1 cellular context compared by ENCODE assay signal in the genomic region with DNA sequence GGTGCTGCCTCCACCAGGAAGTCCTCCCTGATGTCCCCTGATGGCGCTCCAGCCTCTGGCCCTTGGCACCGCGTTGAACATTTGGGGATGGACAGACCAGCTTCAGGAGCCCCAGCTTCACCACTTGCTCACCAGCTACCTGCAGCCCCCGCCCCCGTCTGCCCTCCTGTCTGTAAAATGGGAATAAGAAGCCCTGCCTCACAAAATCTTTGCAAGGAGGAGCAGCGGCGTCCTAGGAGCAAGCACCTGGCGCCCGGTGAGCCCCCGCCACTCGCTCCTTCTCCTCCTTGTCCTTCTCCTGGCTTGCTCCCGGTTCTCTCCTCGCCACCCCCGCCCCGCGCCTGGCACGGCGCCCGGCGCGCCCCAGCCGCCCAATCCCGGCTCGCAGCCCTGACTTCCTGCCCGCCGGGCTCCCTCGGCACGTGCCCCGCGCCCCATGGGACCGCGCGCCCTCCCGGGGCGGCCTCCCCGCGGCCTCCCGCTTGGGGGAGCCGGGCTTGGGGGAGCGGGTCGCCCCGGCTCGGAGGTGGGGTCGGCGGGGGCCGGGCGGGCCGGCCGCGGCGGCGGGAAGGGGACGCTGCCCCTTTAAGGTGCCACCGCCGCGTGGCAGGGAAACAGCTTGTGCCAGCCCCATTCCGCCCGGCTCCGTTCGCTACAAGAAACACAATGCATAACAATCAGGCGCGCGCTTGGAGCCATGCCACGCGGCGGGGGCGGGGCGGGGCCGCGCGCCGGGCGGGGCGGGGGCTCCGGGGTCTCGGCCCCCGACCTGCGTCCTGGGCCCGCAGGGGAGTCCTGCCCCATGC.
TF ChIP-seq lines count a peak whose summit lies in the region.

No MANE protein-coding gene starts in this region.

TF ChIP-seq in H1, 55 proteins besides CTCF, POLR2A, EP300 and RAD21:
- TF ChIP-seq TEAD4 (IDR thresholded peaks at IDR 0.05; ENCODE audit: low read depth, low read length) = peak; percentile 38; the same call in 1 of the 2 replicates
- TF ChIP-seq, protein P1, sequence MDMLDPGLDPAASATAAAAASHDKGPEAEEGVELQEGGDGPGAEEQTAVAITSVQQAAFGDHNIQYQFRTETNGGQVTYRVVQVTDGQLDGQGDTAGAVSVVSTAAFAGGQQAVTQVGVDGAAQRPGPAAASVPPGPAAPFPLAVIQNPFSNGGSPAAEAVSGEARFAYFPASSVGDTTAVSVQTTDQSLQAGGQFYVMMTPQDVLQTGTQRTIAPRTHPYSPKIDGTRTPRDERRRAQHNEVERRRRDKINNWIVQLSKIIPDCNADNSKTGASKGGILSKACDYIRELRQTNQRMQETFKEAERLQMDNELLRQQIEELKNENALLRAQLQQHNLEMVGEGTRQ (IDR thresholded peaks at IDR 0.05; ENCODE audit: low read length) = no peak
- no peak for TF ChIP-seq NRF1 (IDR thresholded peaks at IDR 0.05; ENCODE audit: low read depth, low read length)
- TF ChIP-seq SIN3A (conservative IDR thresholded peaks at IDR 0.05 in 1 of 2, IDR thresholded peaks at IDR 0.05 in 1 of 2; ENCODE audit: low read depth in 1 of 2, low read length in 2 of 2) = no peak
- no peak for TF ChIP-seq RFX5 (IDR thresholded peaks at IDR 0.05; ENCODE audit: borderline replicate concordance, low read depth, low read length)
- TF ChIP-seq, protein P2, sequence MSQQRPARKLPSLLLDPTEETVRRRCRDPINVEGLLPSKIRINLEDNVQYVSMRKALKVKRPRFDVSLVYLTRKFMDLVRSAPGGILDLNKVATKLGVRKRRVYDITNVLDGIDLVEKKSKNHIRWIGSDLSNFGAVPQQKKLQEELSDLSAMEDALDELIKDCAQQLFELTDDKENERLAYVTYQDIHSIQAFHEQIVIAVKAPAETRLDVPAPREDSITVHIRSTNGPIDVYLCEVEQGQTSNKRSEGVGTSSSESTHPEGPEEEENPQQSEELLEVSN (IDR thresholded peaks at IDR 0.05) = peak; percentile 58; the same call in 1 of the 2 replicates
- TF ChIP-seq ASH2L (IDR thresholded peaks at IDR 0.05; ENCODE audit: low read length) = no peak
- peak; percentile 23; the same call in 1 of the 2 replicates for TF ChIP-seq SUZ12 (IDR thresholded peaks at IDR 0.05; ENCODE audit: low read length)
- 0 out of 2 replicates have a peak, but pooled peaks have one; percentile 58 for TF ChIP-seq RBBP5 (IDR thresholded peaks at IDR 0.05; ENCODE audit: borderline replicate concordance, low read depth, low read length)
- peak; percentile 12 for TF ChIP-seq EZH2 (IDR thresholded peaks at IDR 0.05; ENCODE audit: low read depth, low read length, severe bottlenecking)
- TF ChIP-seq, protein P3, sequence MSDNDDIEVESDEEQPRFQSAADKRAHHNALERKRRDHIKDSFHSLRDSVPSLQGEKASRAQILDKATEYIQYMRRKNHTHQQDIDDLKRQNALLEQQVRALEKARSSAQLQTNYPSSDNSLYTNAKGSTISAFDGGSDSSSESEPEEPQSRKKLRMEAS (IDR thresholded peaks at IDR 0.05) = peak; percentile 76
- TF ChIP-seq SP2 (IDR thresholded peaks at IDR 0.05; ENCODE audit: low read length) = no peak
- TF ChIP-seq SRF (IDR thresholded peaks at IDR 0.05; ENCODE audit: low read depth, low read length) = no peak
- TF ChIP-seq KDM4A (IDR thresholded peaks at IDR 0.05; ENCODE audit: low read depth, low read length, severe bottlenecking) = peak; percentile 40
